ENCODE assay signal across 8 cellular contexts in genomic region chr3:42012935-42013651, GRCh38. TPM values are rescaled to one million over a fixed set of nuclear protein-coding genes. Genes with fewer than 3 reads are reported as not detected.
A peak's percentile ranks its signal among the peaks of the same experiment; 100 is the strongest.
DNase-seq lines count a peak whose midpoint lies in the region; ATAC-seq lines count a peak whose summit lies in the region.

No MANE protein-coding gene starts in this region.

- DNase-seq in NK-92 treated with Interleukin-12 subunit alpha and Interleukin-12 subunit beta, amount 100 ng/mL, for 24 hours (lab: John Stamatoyannopoulos, UW): peak; percentile 22
- DNase-seq in NK-92 (lab: John Stamatoyannopoulos, UW; ENCODE audit: unreplicated experiment) (no peak), NCI-H524 (lab: John Stamatoyannopoulos, UW) (peak; percentile 11 to 50), medulla oblongata (ENCODE audit: extremely low spot score) (peak; percentile 79)
- DNase-seq in activated CD4-positive, alpha-beta memory T cell treated with anti-CD3 and anti-CD28 coated beads for 36 hours: peak; percentile 86
- peak; percentile 60 for DNase-seq in effector CD4-positive, alpha-beta T cell
- peak; percentile 32 to 77 (median 60) for DNase-seq in stimulated activated CD4-positive, alpha-beta T cell treated with anti-CD3 and anti-CD28 coated beads, TNF-alpha, amount 100 ng/mL, for 48 hours (ENCODE audit: low read depth in 3 of 3)

- CTCF ChIA-PET in activated CD4-positive, alpha-beta memory T cell treated with anti-CD3 and anti-CD28 coated beads for 36 hours (lab: Charles Lee): interaction anchor here (1.4 to 1.8 kb wide), 2 partner anchors 86 to 87 kb away, joined by 5 to 13 read pairs; no protein-coding TSS in a partner anchor

- H3K4me1 Mint-ChIP-seq in activated CD4-positive, alpha-beta memory T cell treated with anti-CD3 and anti-CD28 coated beads for 36 hours (ENCODE audit: low read depth): peaks cover 43% of the 10 kb centered on the region

- H3K9me3 Mint-ChIP-seq in activated CD4-positive, alpha-beta memory T cell treated with anti-CD3 and anti-CD28 coated beads for 36 hours: no peaks in the 10 kb centered on the region

- POLR2A ChIA-PET in activated CD4-positive, alpha-beta memory T cell treated with anti-CD3 and anti-CD28 coated beads for 36 hours (lab: Charles Lee): interaction anchor here (0.6 to 1.2 kb wide), 2 partner anchors 51 to 69 kb away, joined by 5 to 7 read pairs; partner anchors contain the start of gene ULK4

- peak overlapping the region; percentile 82 for H3K4me3 Mint-ChIP-seq in activated CD4-positive, alpha-beta memory T cell treated with anti-CD3 and anti-CD28 coated beads for 36 hours

- H3K27ac Mint-ChIP-seq in activated CD4-positive, alpha-beta memory T cell treated with anti-CD3 and anti-CD28 coated beads for 36 hours: peak overlapping the region; percentile 90

- no peaks in the 10 kb centered on the region for H3K27me3 Mint-ChIP-seq in activated CD4-positive, alpha-beta memory T cell treated with anti-CD3 and anti-CD28 coated beads for 36 hours

- ATAC-seq in HG02870 (IDR thresholded peaks at IDR 0.05; ENCODE audit: unreplicated experiment): peak; percentile 73

- intact Hi-C loops in activated CD4-positive, alpha-beta memory T cell treated with anti-CD3 and anti-CD28 coated beads for 36 hours (cut with micrococcal nuclease): loop anchor here (1.0 to 10.0 kb wide), 8 partner anchors 8 to 1704 kb away; partner anchors contain the start of genes EIF1B, RPL14 and ULK4

- peaks cover 5% of the 10 kb centered on the region for H3K36me3 Mint-ChIP-seq in activated CD4-positive, alpha-beta memory T cell treated with anti-CD3 and anti-CD28 coated beads for 36 hours

RNA-seq across cellular contexts. Expression of gene ULK4, which starts 51.2 kb away (rescaled TPM):
- 10 to 100 TPM in 1 of 2 experiments, 1 to 10 TPM in 1; 9.5 to 10.8 TPM for total RNA-seq in activated CD4-positive, alpha-beta memory T cell treated with anti-CD3 and anti-CD28 coated beads for 36 hours
